In genomic region chr22:43188829-43189545, GRCh38 we compare ENCODE assay signal across 14 cellular contexts. TPM values are rescaled to one million over a fixed set of nuclear protein-coding genes. Genes with fewer than 3 reads are reported as not detected.
A peak's percentile ranks its signal among the peaks of the same experiment; 100 is the strongest.
DNase-seq lines count a peak whose midpoint lies in the region; ATAC-seq and TF ChIP-seq lines count a peak whose summit lies in the region.
"Had no signal": no experiment of that assay in that cellular context is flagged by ENCODE, and none has a peak within 500 bp of the region (broad histone marks: within the 10 kb centered on the region; RNA-seq: fewer than 3 reads in every experiment).

No MANE protein-coding gene starts in this region.

- peak overlapping the region; percentile 68 for H3K27ac Mint-ChIP-seq in activated naive CD4-positive, alpha-beta T cell treated with anti-CD3 and anti-CD28 coated beads for 36 hours
- peak overlapping the region; percentile 83 for H3K27ac Mint-ChIP-seq in T-helper 17 cell

- CTCF ChIA-PET in activated naive CD4-positive, alpha-beta T cell treated with anti-CD3 and anti-CD28 coated beads for 36 hours (lab: Charles Lee), result interaction anchor here (1.4 kb wide), 1 partner anchor 157 kb away, joined by 5 read pairs; no protein-coding TSS in a partner anchor

- peak overlapping the region; percentile 58 for H3K4me3 Mint-ChIP-seq in activated naive CD4-positive, alpha-beta T cell treated with anti-CD3 and anti-CD28 coated beads for 36 hours
- H3K4me3 Mint-ChIP-seq in T-helper 17 cell, result no peak overlapping the region

- no peaks in the 10 kb centered on the region for H3K9me3 ChIP-seq in T-helper 17 cell (ENCODE audit: control insufficient read depth, low read length, poor library complexity, severe bottlenecking)
- no peaks in the 10 kb centered on the region for H3K9me3 ChIP-seq in parathyroid adenoma (ENCODE audit: control insufficient read depth, low read length)

- DNase-seq in activated naive CD4-positive, alpha-beta T cell treated with anti-CD3 and anti-CD28 coated beads for 36 hours, result no peak
- DNase-seq in activated naive CD4-positive, alpha-beta T cell treated with anti-CD3 and anti-CD28 coated beads, Interleukin-2, amount 50 U/mL, for 16 hours, result no peak
- DNase-seq in T-helper 17 cell, result no peak
- DNase-seq in epithelial cell of prostate (ENCODE audit: low read depth, low spot score), result no peak
- DNase-seq in erythroblast (lab: John Stamatoyannopoulos, UW), result no peak
- DNase-seq in COR-L47 (lab: John Stamatoyannopoulos, UW), result no peak
- DNase-seq: DMS79, dorsolateral prefrontal cortex, foreskin keratinocyte, NCI-H2227 treated with DMSO at 0.1 percent for 48 hours, PC-3, T1000 had no signal

- no peak overlapping the region for H3K4me3 ChIP-seq in parathyroid adenoma (ENCODE audit: low read depth, low read length)

- intact Hi-C loops in activated naive CD4-positive, alpha-beta T cell treated with anti-CD3 and anti-CD28 coated beads for 36 hours (cut with micrococcal nuclease), result loop anchor here (5.0 kb wide), 1 partner anchor 73 kb away; no protein-coding TSS in a partner anchor

- H3K9me3 Mint-ChIP-seq in activated naive CD4-positive, alpha-beta T cell treated with anti-CD3 and anti-CD28 coated beads for 36 hours, result no peaks in the 10 kb centered on the region

- no peak overlapping the region for H3K9ac ChIP-seq in parathyroid adenoma

- no peak for TF ChIP-seq CTCF in parathyroid adenoma (IDR thresholded peaks at IDR 0.05)

- peaks cover 20% of the 10 kb centered on the region for H3K4me1 Mint-ChIP-seq in activated naive CD4-positive, alpha-beta T cell treated with anti-CD3 and anti-CD28 coated beads for 36 hours (ENCODE audit: low read depth)
- H3K4me1 Mint-ChIP-seq in T-helper 17 cell, result peaks cover 9% of the 10 kb centered on the region

- no peaks in the 10 kb centered on the region for H3K36me3 ChIP-seq in parathyroid adenoma (ENCODE audit: control insufficient read depth, insufficient read depth, low read length)

- H3K27ac ChIP-seq in epithelial cell of prostate (peak overlapping the region; percentile 15), parathyroid adenoma (no peak overlapping the region)

- H2AFZ ChIP-seq in parathyroid adenoma, result peak overlapping the region; percentile 17

- H3K27me3 ChIP-seq in parathyroid adenoma (ENCODE audit: control insufficient read depth, insufficient read depth, low read length), result no peaks in the 10 kb centered on the region
- H3K27me3 ChIP-seq: dorsolateral prefrontal cortex, foreskin keratinocyte had no signal

- ATAC-seq in T-helper 17 cell (no peak), GM21786 (IDR thresholded peaks at IDR 0.05; ENCODE audit: unreplicated experiment) (no peak)
- ATAC-seq: foreskin keratinocyte, PC-3 had no signal

- no peaks in the 10 kb centered on the region for H3K27me3 Mint-ChIP-seq in activated naive CD4-positive, alpha-beta T cell treated with anti-CD3 and anti-CD28 coated beads for 36 hours (ENCODE audit: low read depth)
- H3K27me3 Mint-ChIP-seq in T-helper 17 cell, result no peaks in the 10 kb centered on the region

- no peak for TF ChIP-seq POLR2A in erythroblast (IDR thresholded peaks at IDR 0.05; ENCODE audit: low read length)

- H3K79me2 ChIP-seq in parathyroid adenoma, result no peaks in the 10 kb centered on the region

- H3K4me1 ChIP-seq in parathyroid adenoma, result no peaks in the 10 kb centered on the region

- H3K4me2 ChIP-seq in parathyroid adenoma (ENCODE audit: low read length), result no peak overlapping the region

- no peaks in the 10 kb centered on the region for H3K36me3 Mint-ChIP-seq in activated naive CD4-positive, alpha-beta T cell treated with anti-CD3 and anti-CD28 coated beads for 36 hours (ENCODE audit: low read depth)
- H3K36me3 Mint-ChIP-seq in T-helper 17 cell (ENCODE audit: low read depth), result no peaks in the 10 kb centered on the region

RNA-seq across cellular contexts. Expression of gene TTLL12, which starts 2.1 kb away (rescaled TPM):
- total RNA-seq in activated naive CD4-positive, alpha-beta T cell treated with anti-CD3 and anti-CD28 coated beads for 36 hours, result 10 to 100 TPM; 63.1 to 64.6 TPM
- 10 to 100 TPM; 12.8 to 17.8 TPM for total RNA-seq in T-helper 17 cell

RNA-seq across cellular contexts. Expression of gene TSPO, which starts 37.6 kb away (rescaled TPM):
- total RNA-seq in activated naive CD4-positive, alpha-beta T cell treated with anti-CD3 and anti-CD28 coated beads for 36 hours, result 100 to 1,000 TPM; 112 to 121 TPM
- 10 to 100 TPM; 74.1 to 89.1 TPM for total RNA-seq in T-helper 17 cell

RNA-seq across cellular contexts. Expression of gene MCAT, which starts 45.8 kb away (rescaled TPM):
- total RNA-seq in activated naive CD4-positive, alpha-beta T cell treated with anti-CD3 and anti-CD28 coated beads for 36 hours, result 10 to 100 TPM in 1 of 2 experiments, 1 to 10 TPM in 1; 10.0 to 10.5 TPM
- total RNA-seq in T-helper 17 cell, result 10 to 100 TPM; 16.5 to 19.2 TPM
